8 cellular contexts compared by ENCODE assay signal in genomic region chr2:147844691-147845607, GRCh38. TPM values are rescaled to one million over a fixed set of nuclear protein-coding genes. Genes with fewer than 3 reads are reported as not detected.
DNase-seq lines count a peak whose midpoint lies in the region; ATAC-seq and TF ChIP-seq lines count a peak whose summit lies in the region.

Gene ACVR2A (plus strand): TSS chr2:147845029. CDS start chr2:147845153, 124 bp downstream.

- H3K9me3 ChIP-seq in BLaER1 = no peaks in the 10 kb centered on the region
- H3K9me3 ChIP-seq in NT2/D1 (ENCODE audit: insufficient read depth, low read length) = no peaks in the 10 kb centered on the region

- peaks cover 26% of the 10 kb centered on the region for H3K4me1 Mint-ChIP-seq in nephron

- H3K9me3 Mint-ChIP-seq in nephron = no peaks in the 10 kb centered on the region

- H3K36me3 ChIP-seq in BLaER1 = no peaks in the 10 kb centered on the region
- no peaks in the 10 kb centered on the region for H3K36me3 ChIP-seq in NT2/D1 (ENCODE audit: insufficient read depth, insufficient read length, low read length)

- peaks cover 4% of the 10 kb centered on the region for H3K36me3 Mint-ChIP-seq in nephron (ENCODE audit: low read depth)

- H3K4me2 ChIP-seq in BLaER1 = peak within 1 kb of the TSS; percentile 90

- DNase-seq in NT2/D1 (ENCODE audit: low read depth, low spot score) = peak; percentile 23
- DNase-seq in activated T-helper 1 cell treated with anti-CD3 and anti-CD28 coated beads, Interleukin-2, amount 50 U/mL, for 16 hours (ENCODE audit: low read depth in 1 of 2, low spot score in 1 of 2) = peak; percentile 6 to 16
- peak; percentile 29 for DNase-seq in fibroblast of villous mesenchyme (ENCODE audit: low read depth)
- DNase-seq in superior temporal gyrus (ENCODE audit: extremely low spot score) = peak; percentile 61

- H4K20me1 ChIP-seq in BLaER1 = peaks cover 22% of the 10 kb centered on the region

- H3K9ac ChIP-seq in BLaER1 (peak within 1 kb of the TSS; percentile 81), NT2/D1 (ENCODE audit: insufficient read length, low read depth) (peak within 1 kb of the TSS; percentile 86)

- H3K27ac Mint-ChIP-seq in nephron = peak within 1 kb of the TSS; percentile 89 to 99 (median 99)

- H3K27ac ChIP-seq in BLaER1 = peak within 1 kb of the TSS; percentile 81

- H3K4me3 ChIP-seq in BLaER1 (peak within 1 kb of the TSS; percentile 85), NT2/D1 (ENCODE audit: insufficient read length, low read depth) (peak within 1 kb of the TSS; percentile 75), fibroblast of villous mesenchyme (ENCODE audit: low read depth, low read length) (peak within 1 kb of the TSS; percentile 82)

- H3K4me3 Mint-ChIP-seq in nephron = peak within 1 kb of the TSS; percentile 95 to 100 (median 97)

- ATAC-seq in GM19043 (IDR thresholded peaks at IDR 0.05; ENCODE audit: low read depth, unreplicated experiment) = peak; percentile 48
- ATAC-seq in HG03196 (IDR thresholded peaks at IDR 0.05; ENCODE audit: unreplicated experiment) = peak; percentile 54

- H3K27me3 Mint-ChIP-seq in nephron (ENCODE audit: low read depth) = no peaks in the 10 kb centered on the region

- TF ChIP-seq CTCF in fibroblast of villous mesenchyme (IDR thresholded peaks at IDR 0.05; ENCODE audit: insufficient read depth, low read depth, low read length) = no peak
- no peak for TF ChIP-seq CTCF in nephron (IDR thresholded peaks at IDR 0.05; ENCODE audit: unreplicated experiment in 3 of 3)

- H3K27me3 ChIP-seq in BLaER1 = peaks cover 23% of the 10 kb centered on the region
- H3K27me3 ChIP-seq in NT2/D1 (ENCODE audit: insufficient read depth, insufficient read length) = no peaks in the 10 kb centered on the region

- H3K4me1 ChIP-seq in BLaER1 (peaks cover 19% of the 10 kb centered on the region), NT2/D1 (ENCODE audit: insufficient read depth, insufficient read length) (no peaks in the 10 kb centered on the region)

RNA-seq across cellular contexts. Expression of gene ACVR2A, which starts in this region (rescaled TPM):
- total RNA-seq in fibroblast of villous mesenchyme = 13.2 and 25.9 TPM in 2 replicates

Comparison
In these comparisons a context has a peak if more than half of its experiments do, and no peak if none do; other contexts are left out.
1. Peak in every context shown above with its lines: DNase-seq, ATAC-seq, H3K4me3 ChIP-seq and H3K27ac ChIP-seq.
2. DNase-seq: peak in every context shown above with its lines; median percentile 61 in superior temporal gyrus; 29 in fibroblast of villous mesenchyme; 23 in NT2/D1; 11 in activated T-helper 1 cell treated with anti-CD3 and anti-CD28 coated beads, Interleukin-2, amount 50 U/mL, for 16 hours.